Comparison of ENCODE assay signal across 7 cellular contexts in the genomic region with DNA sequence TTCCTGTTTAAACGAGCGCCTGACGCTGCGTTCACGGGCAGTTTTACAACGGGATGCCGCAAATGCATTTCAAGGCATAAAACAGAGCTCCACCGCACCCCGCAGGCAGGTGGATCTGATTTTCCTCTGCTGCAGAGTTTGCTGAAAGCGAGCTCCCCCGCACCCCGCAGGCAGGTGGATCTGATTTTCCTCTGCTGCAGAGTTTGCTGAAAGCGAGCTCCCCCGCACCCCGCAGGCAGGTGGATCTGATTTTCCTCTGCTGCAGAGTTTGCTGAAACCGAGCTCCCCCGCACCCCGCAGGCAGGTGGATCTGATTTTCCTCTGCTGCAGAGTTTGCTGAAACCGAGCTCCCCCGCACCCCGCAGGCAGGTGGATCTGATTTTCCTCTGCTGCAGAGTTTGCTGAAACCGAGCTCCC.
A peak's percentile ranks its signal among the peaks of the same experiment; 100 is the strongest.
DNase-seq lines count a peak whose midpoint lies in the region; ATAC-seq, FAIRE-seq and TF ChIP-seq lines count a peak whose summit lies in the region.
"Not testable (repeated sequence)": the region's sequence is repeated elsewhere in the genome, so short reads cannot be mapped to it uniquely, and the experiment has no call there.

No MANE protein-coding gene starts in this region.

- not testable (repeated sequence) for H3K4me3 Mint-ChIP-seq in CD4-positive, alpha-beta T cell
- H3K4me3 Mint-ChIP-seq in H9 = peak overlapping the region; percentile 16 to 70
- peak overlapping the region in 7 of 10 donors; percentile 40 to 69 (median 55) for H3K4me3 Mint-ChIP-seq in naive thymus-derived CD8-positive, alpha-beta T cell

- not testable (repeated sequence) for H4K5ac ChIP-seq in H9 (ENCODE audit: insufficient read length, low read depth, low read length)

- H3K9me1 ChIP-seq in K562 (ENCODE audit: control insufficient read depth, insufficient read depth, low read length) = not testable (repeated sequence)

- H3K27me3 ChIP-seq in CD4-positive, alpha-beta T cell (ENCODE audit: control insufficient read depth, insufficient read depth, low read length) = peaks cover 32% of the 10 kb centered on the region
- peaks cover 10% of the 10 kb centered on the region; the same call in 1 of the 2 replicates for H3K27me3 ChIP-seq in H9 (ENCODE audit: insufficient read depth, low read length)
- H3K27me3 ChIP-seq in RWPE2 (ENCODE audit: insufficient read depth, poor library complexity, severe bottlenecking) = peaks cover 36% of the 10 kb centered on the region
- H3K27me3 ChIP-seq in K562 (ENCODE audit: control insufficient read depth in 2 of 2, insufficient read depth in 2 of 2, low read length in 2 of 2) = peaks cover 24 to 50% of the 10 kb centered on the region in 2 experiments
- H3K27me3 ChIP-seq in left ventricle myocardium inferior (ENCODE audit: low read depth) = peaks cover 47% of the 10 kb centered on the region

- DNase-seq in CD4-positive, alpha-beta T cell; H9; K562 (ENCODE audit: extremely low read depth in 1 of 4, low spot score in 3 of 4): not testable (repeated sequence)
- DNase-seq in NCI-H128 (lab: John Stamatoyannopoulos, UW; ENCODE audit: unreplicated experiment) (peak; percentile 11), RWPE2 (ENCODE audit: low spot score) (peak; percentile 13), left ventricle myocardium inferior (peak; percentile 2)
- peak in 2 of 10 donors; percentile 26 to 35 for DNase-seq in naive thymus-derived CD8-positive, alpha-beta T cell

- H2BK5ac ChIP-seq in H9 (ENCODE audit: insufficient read length, low read length) = not testable (repeated sequence)

- H3K4me3 ChIP-seq in RWPE2 (ENCODE audit: severe bottlenecking); K562; left ventricle myocardium inferior: not testable (repeated sequence)

- not testable (repeated sequence) for H2BK120ac ChIP-seq in H9 (ENCODE audit: low read depth, low read length, poor library complexity, severe bottlenecking)

- TF ChIP-seq CTCF in CD4-positive, alpha-beta T cell (IDR thresholded peaks at IDR 0.05) = peak; percentile 32
- not testable (repeated sequence) for TF ChIP-seq CTCF in H9 (conservative IDR thresholded peaks at IDR 0.05); RWPE2 (IDR thresholded peaks at IDR 0.05; ENCODE audit: poor library complexity, severe bottlenecking); K562 (IDR thresholded peaks at IDR 0.05 in 2 of 3, conservative IDR thresholded peaks at IDR 0.05 in 1 of 3; ENCODE audit: insufficient read depth in 2 of 3, low read depth in 1 of 3, low read length in 3 of 3); left ventricle myocardium inferior (IDR thresholded peaks at IDR 0.05; ENCODE audit: borderline replicate concordance)

- not testable (repeated sequence) for H2AK5ac ChIP-seq in H9 (ENCODE audit: insufficient read length, low read length)

- in situ Hi-C loops in K562 (cut with MboI) = loop anchor here (5.0 to 25.0 kb wide), 3 partner anchors 157 to 707 kb away; no protein-coding TSS in a partner anchor

- H3K14ac ChIP-seq in H9 (ENCODE audit: insufficient read depth, low read length) = not testable (repeated sequence)

- H3K4me2 ChIP-seq in H9 (ENCODE audit: insufficient read depth, insufficient read length, low read length) = peak overlapping the region; percentile 8
- not testable (repeated sequence) for H3K4me2 ChIP-seq in K562 (ENCODE audit: insufficient read depth, low read length)

- H3K36me3 ChIP-seq in RWPE2 (ENCODE audit: low read depth); K562 (ENCODE audit: control insufficient read depth, insufficient read depth, low read length); left ventricle myocardium inferior: not testable (repeated sequence)

- intact Hi-C loops in CD4-positive, alpha-beta T cell (cut with DNase I, micrococcal nuclease) = loop anchor here in 1 of 2 experiments (10.0 kb wide), 1 partner anchor 720 kb away; no protein-coding TSS in a partner anchor
- intact Hi-C loops in K562 (cut with micrococcal nuclease) = loop anchor here (10.0 kb wide), 1 partner anchor 260 kb away; no protein-coding TSS in a partner anchor
- intact Hi-C loops in left ventricle myocardium inferior (cut with micrococcal nuclease) = not testable (repeated sequence)

- ATAC-seq in CD4-positive, alpha-beta T cell (ENCODE audit: poor library complexity); RWPE2 (ENCODE audit: low read depth); K562; naive thymus-derived CD8-positive, alpha-beta T cell: not testable (repeated sequence)

- H3K79me1 ChIP-seq in H9 (ENCODE audit: insufficient read depth, low read depth, low read length, poor library complexity, severe bottlenecking) = not testable (repeated sequence)

- not testable (repeated sequence) for H2AFZ ChIP-seq in H9 (ENCODE audit: low read length); K562 (ENCODE audit: low read depth, low read length)

- H3K4me1 ChIP-seq in H9 (ENCODE audit: insufficient read depth, low read length); RWPE2 (ENCODE audit: insufficient read depth, poor library complexity, severe bottlenecking); left ventricle myocardium inferior: not testable (repeated sequence)
- peaks cover 0 to 22% of the 10 kb centered on the region in 2 experiments; a peak in 2 of 5 replicates for H3K4me1 ChIP-seq in K562 (replicated peaks in 1 of 2; ENCODE audit: control insufficient read depth in 2 of 2, insufficient read depth in 2 of 2, low read length in 2 of 2)

- H4K91ac ChIP-seq in H9 (ENCODE audit: insufficient read length, low read depth, low read length) = not testable (repeated sequence)

- no CpG with 5 or more reads among the region's 22 CpGs for WGBS in H9 (ENCODE audit: extremely low coverage, insufficient read length, low lambda C conversion rate)
- 9% methylated on average over 13 of the region's 22 CpGs for WGBS in K562 (ENCODE audit: insufficient coverage, low coverage, missing lambda C conversion rate)

- not testable (repeated sequence) for H3K9ac ChIP-seq in H9 (ENCODE audit: extremely low read depth, insufficient read length, low read length); K562 (ENCODE audit: insufficient read depth in 1 of 2, low read depth in 2 of 2, low read length in 2 of 2)

- not testable (repeated sequence) for H3K79me2 ChIP-seq in H9 (ENCODE audit: insufficient read depth, low read length); K562 (ENCODE audit: control insufficient read depth, insufficient read depth, low read length)

- not testable (repeated sequence) for H3K23me2 ChIP-seq in H9 (ENCODE audit: insufficient read length, low read depth, low read length, poor library complexity, severe bottlenecking)

- CTCF ChIA-PET in CD4-positive, alpha-beta T cell (lab: Charles Lee) = interaction anchor here (0.7 to 1.8 kb wide), 9 partner anchors 10 to 476 kb away, joined by 3 to 13 read pairs (median 4); no protein-coding TSS in a partner anchor
- CTCF ChIA-PET in K562 (lab: Yijun Ruan, JAX; ENCODE audit: low intra/inter-chr PET ratio) = interaction anchor here (0.6 to 1.7 kb wide), 4 partner anchors 165 to 1456 kb away, joined by 3 to 10 read pairs (median 5); no protein-coding TSS in a partner anchor

- not testable (repeated sequence) for H3T11ph ChIP-seq in H9 (ENCODE audit: low read length)

- H3K23ac ChIP-seq in H9 (ENCODE audit: insufficient read length, low read depth, low read length) = not testable (repeated sequence)

- H3K56ac ChIP-seq in H9 (ENCODE audit: insufficient read length, low read depth, low read length) = not testable (repeated sequence)

- peaks cover 47% of the 10 kb centered on the region for H3K27me3 Mint-ChIP-seq in CD4-positive, alpha-beta T cell
- H3K27me3 Mint-ChIP-seq in H9 (ENCODE audit: low read depth) = peaks cover 67% of the 10 kb centered on the region
- H3K27me3 Mint-ChIP-seq in naive thymus-derived CD8-positive, alpha-beta T cell = peaks cover 12 to 38% (median 21%) of the 10 kb centered on the region in 5 donors

- not testable (repeated sequence) for H2BK20ac ChIP-seq in H9 (ENCODE audit: low read depth, low read length, poor library complexity, severe bottlenecking)

- not testable (repeated sequence) for BruUV-seq in K562 (replicated peaks; lab: Mats Ljungman, UMichigan)

- peaks cover 16% of the 10 kb centered on the region for H3K4me1 Mint-ChIP-seq in CD4-positive, alpha-beta T cell (ENCODE audit: low read depth)
- peaks cover 32 to 38% of the 10 kb centered on the region in 2 experiments for H3K4me1 Mint-ChIP-seq in H9
- H3K4me1 Mint-ChIP-seq in naive thymus-derived CD8-positive, alpha-beta T cell = peaks cover 0 to 14% (median 8%) of the 10 kb centered on the region in 4 donors

- TF ChIP-seq RAD21 in K562 (CRISPR knock-in tag; conservative IDR thresholded peaks at IDR 0.05 in 1 of 2, IDR thresholded peaks at IDR 0.05 in 1 of 2) = not testable (repeated sequence)

- H3K27ac Mint-ChIP-seq in CD4-positive, alpha-beta T cell; H9; naive thymus-derived CD8-positive, alpha-beta T cell: not testable (repeated sequence)

- not testable (repeated sequence) for H2BK15ac ChIP-seq in H9 (ENCODE audit: low read depth, low read length)

- TF ChIP-seq EP300 in K562 (IDR thresholded peaks at IDR 0.05; ENCODE audit: low read length) = not testable (repeated sequence)

- H3K9me3 Mint-ChIP-seq in CD4-positive, alpha-beta T cell; H9; naive thymus-derived CD8-positive, alpha-beta T cell: not testable (repeated sequence)

- H3K18ac ChIP-seq in H9 (ENCODE audit: insufficient read length, low read depth, low read length) = not testable (repeated sequence)

- not testable (repeated sequence) for H3K27ac ChIP-seq in CD4-positive, alpha-beta T cell (ENCODE audit: low read depth, low read length); H9 (ENCODE audit: insufficient read length, low read depth, low read length); RWPE2 (ENCODE audit: poor library complexity, severe bottlenecking); K562 (ENCODE audit: extremely low read depth, low read depth, low read length); left ventricle myocardium inferior (replicated peaks)

- H4K8ac ChIP-seq in H9 (replicated peaks; ENCODE audit: insufficient read length, low read depth, low read length) = not testable (repeated sequence)

- POLR2A ChIA-PET in CD4-positive, alpha-beta T cell (lab: Charles Lee) = interaction anchor here (0.8 to 1.9 kb wide), 5 partner anchors 10 to 389 kb away, joined by 3 to 8 read pairs (median 5); no protein-coding TSS in a partner anchor
- POLR2A ChIA-PET in K562 (lab: Yijun Ruan, JAX) = not testable (repeated sequence)
- POLR2A ChIA-PET in naive thymus-derived CD8-positive, alpha-beta T cell (lab: Charles Lee) = interaction anchor here (1.0 to 1.2 kb wide), 2 partner anchors 265 to 475 kb away, joined by 3 to 4 read pairs; no protein-coding TSS in a partner anchor

- H2BK12ac ChIP-seq in H9 (ENCODE audit: insufficient read length, low read depth, low read length) = not testable (repeated sequence)

- not testable (repeated sequence) for TF ChIP-seq POLR2A in K562 (conservative IDR thresholded peaks at IDR 0.05)

- not testable (repeated sequence) for H3K9me3 ChIP-seq in CD4-positive, alpha-beta T cell (ENCODE audit: control insufficient read depth, low read length); H9 (ENCODE audit: control insufficient read depth, low read depth, low read length); RWPE2 (ENCODE audit: severe bottlenecking); K562 (replicated peaks; ENCODE audit: control insufficient read depth, insufficient read depth, low read depth, low read length); left ventricle myocardium inferior (replicated peaks)

- FAIRE-seq in K562 (lab: Jason Lieb, UNC) = not testable (repeated sequence)

- not testable (repeated sequence) for H3K36me3 Mint-ChIP-seq in CD4-positive, alpha-beta T cell (ENCODE audit: low read depth); H9 (ENCODE audit: insufficient read depth in 1 of 3, low read depth in 3 of 3); naive thymus-derived CD8-positive, alpha-beta T cell

- H4K20me1 ChIP-seq in H9 (ENCODE audit: control insufficient read depth, insufficient read depth, insufficient read length); K562 (replicated peaks; ENCODE audit: control insufficient read depth, insufficient read depth, low read length): not testable (repeated sequence)

- not testable (repeated sequence) for H3K4ac ChIP-seq in H9 (ENCODE audit: low read depth, low read length)
